ENCODE assay signal across 1 cellular context in genomic region chr1:22789356-22789994, GRCh38.
TF ChIP-seq lines count a peak whose summit lies in the region.

No MANE protein-coding gene starts in this region.

TF ChIP-seq in WTC11, 78 proteins besides CTCF, POLR2A, EP300 and RAD21 (continued from another document):
- TF ChIP-seq ATF6 (CRISPR knock-in tag; IDR thresholded peaks at IDR 0.05) (no peak), JUN (CRISPR knock-in tag; IDR thresholded peaks at IDR 0.05) (no peak), NFE2L1 (CRISPR knock-in tag; IDR thresholded peaks at IDR 0.05) (no peak)
TF ChIP-seq in WTC11: peak in this region for 0.
